In the genomic region with DNA sequence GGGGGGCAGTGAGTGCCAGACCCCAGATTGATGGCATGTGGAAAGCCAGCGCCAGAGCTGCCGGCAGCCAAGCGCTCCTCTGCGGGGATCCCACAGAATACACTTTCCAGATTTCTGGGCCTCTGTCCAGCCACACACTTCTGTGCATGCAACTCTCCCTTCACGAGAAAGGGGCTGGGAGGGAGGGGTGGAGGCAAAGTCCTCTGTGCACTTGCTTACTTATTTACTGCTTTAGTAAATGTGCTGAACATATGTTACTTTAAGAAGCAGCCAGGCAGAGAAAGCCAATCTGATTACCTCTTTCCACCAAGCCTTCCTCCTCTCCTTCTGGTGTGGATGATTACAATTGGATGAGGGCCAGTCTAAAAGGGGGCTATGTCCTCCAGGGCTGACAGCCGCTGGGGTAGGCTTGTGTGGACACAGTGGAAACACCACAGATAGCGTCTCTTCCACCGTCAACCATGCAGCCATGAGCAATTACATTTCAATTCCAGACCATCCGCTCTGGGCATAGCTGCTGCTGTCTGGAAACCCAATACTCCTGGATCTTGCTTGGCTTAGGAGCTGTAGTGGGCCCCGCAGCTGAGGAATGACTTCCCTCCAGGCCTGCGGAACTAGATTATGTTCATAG, we compare ENCODE assay signal across 11 cellular contexts.
DNase-seq lines count a peak whose midpoint lies in the region; ATAC-seq and TF ChIP-seq lines count a peak whose summit lies in the region.
"Had no signal": no experiment of that assay in that cellular context is flagged by ENCODE, and none has a peak within 500 bp of the region (broad histone marks: within the 10 kb centered on the region; RNA-seq: fewer than 3 reads in every experiment).

No MANE protein-coding gene starts in this region.

- no peaks in the 10 kb centered on the region for H3K4me1 Mint-ChIP-seq in activated CD8-positive, alpha-beta T cell treated with anti-CD3 and anti-CD28 coated beads for 36 hours (ENCODE audit: low read depth)
- H3K4me1 Mint-ChIP-seq: central memory CD8-positive, alpha-beta T cell had no signal

- no peak for TF ChIP-seq CTCF in activated CD8-positive, alpha-beta T cell treated with anti-CD3 and anti-CD28 coated beads for 36 hours (IDR thresholded peaks at IDR 0.05)

- H3K4me3 Mint-ChIP-seq in activated CD8-positive, alpha-beta T cell treated with anti-CD3 and anti-CD28 coated beads for 36 hours = no peak overlapping the region
- H3K4me3 Mint-ChIP-seq: central memory CD8-positive, alpha-beta T cell had no signal

- ATAC-seq in HG02610 (IDR thresholded peaks at IDR 0.05; ENCODE audit: unreplicated experiment) (no peak), GM21786 (IDR thresholded peaks at IDR 0.05; ENCODE audit: unreplicated experiment) (no peak)
- ATAC-seq in activated CD8-positive, alpha-beta T cell treated with anti-CD3 and anti-CD28 coated beads for 36 hours = no peak

- POLR2A ChIA-PET in activated CD8-positive, alpha-beta T cell treated with anti-CD3 and anti-CD28 coated beads for 36 hours (lab: Charles Lee) = no interaction called here

- no peaks in the 10 kb centered on the region for H3K9me3 Mint-ChIP-seq in activated CD8-positive, alpha-beta T cell treated with anti-CD3 and anti-CD28 coated beads for 36 hours

- intact Hi-C loops in activated CD8-positive, alpha-beta T cell treated with anti-CD3 and anti-CD28 coated beads for 36 hours (cut with micrococcal nuclease) = no loop called here

- no peak overlapping the region for H3K27ac Mint-ChIP-seq in activated CD8-positive, alpha-beta T cell treated with anti-CD3 and anti-CD28 coated beads for 36 hours

- no peaks in the 10 kb centered on the region for H3K36me3 Mint-ChIP-seq in activated CD8-positive, alpha-beta T cell treated with anti-CD3 and anti-CD28 coated beads for 36 hours (ENCODE audit: low read depth)

- no peaks in the 10 kb centered on the region for H3K27me3 Mint-ChIP-seq in activated CD8-positive, alpha-beta T cell treated with anti-CD3 and anti-CD28 coated beads for 36 hours
- H3K27me3 Mint-ChIP-seq: central memory CD8-positive, alpha-beta T cell had no signal

- CTCF ChIA-PET in activated CD8-positive, alpha-beta T cell treated with anti-CD3 and anti-CD28 coated beads for 36 hours (lab: Charles Lee) = no interaction called here

- DNase-seq in AG08395 (ENCODE audit: low spot score) (peak; percentile 5), NCI-H446 treated with DMSO at 0.1 percent for 48 hours (lab: John Stamatoyannopoulos, UW) (peak; percentile 85), fibroblast of gingiva (ENCODE audit: low read depth) (peak; percentile 1), myocyte (ENCODE audit: low read depth) (peak; percentile 11), COLO668 (lab: John Stamatoyannopoulos, UW; ENCODE audit: unreplicated experiment) (no peak)
- no peak for DNase-seq in activated CD8-positive, alpha-beta T cell treated with anti-CD3 and anti-CD28 coated beads for 36 hours
- DNase-seq: activated T-cell treated with anti-CD3 and anti-CD28 coated beads, Interleukin-2, amount 50 U/mL, for 1 hour; NCI-H1930 had no signal

Comparison
In these comparisons a context has a peak if more than half of its experiments do, and no peak if none do; other contexts are left out.
1. DNase-seq: peak in AG08395 (single experiment), NCI-H446 treated with DMSO at 0.1 percent for 48 hours (single experiment), fibroblast of gingiva (single experiment) and myocyte (single experiment); none in activated CD8-positive, alpha-beta T cell treated with anti-CD3 and anti-CD28 coated beads for 36 hours (single experiment) and COLO668 (single experiment).